9 cellular contexts compared by ENCODE assay signal in genomic region chr11:12075822-12076821, GRCh38. TPM values are rescaled to one million over a fixed set of nuclear protein-coding genes. Genes with fewer than 3 reads are reported as not detected.
DNase-seq lines count a peak whose midpoint lies in the region; ATAC-seq and TF ChIP-seq lines count a peak whose summit lies in the region.
"Had no signal": no experiment of that assay in that cellular context is flagged by ENCODE, and none has a peak within 500 bp of the region (broad histone marks: within the 10 kb centered on the region; RNA-seq: fewer than 3 reads in every experiment).

No MANE protein-coding gene starts in this region.

- peak; percentile 85 for ATAC-seq in thoracic aorta (ENCODE audit: insufficient number of reproducible peaks, low FRiP score, low read depth)
- no peak for ATAC-seq in natural killer cell treated with Interleukin-12 subunit alpha and Interleukin-12 subunit beta and Interleukin-15 and Interleukin-18, amount 100 ng/mL, for 72 hours
- no peak for ATAC-seq in HG02763 (IDR thresholded peaks at IDR 0.05; ENCODE audit: unreplicated experiment)
- no peak for ATAC-seq in GM21447 (IDR thresholded peaks at IDR 0.05; ENCODE audit: unreplicated experiment)

- no peaks in the 10 kb centered on the region for H3K9me3 Mint-ChIP-seq in natural killer cell treated with Interleukin-12 subunit alpha and Interleukin-12 subunit beta and Interleukin-15 and Interleukin-18, amount 100 ng/mL, for 72 hours

- no peaks in the 10 kb centered on the region for H3K36me3 Mint-ChIP-seq in natural killer cell treated with Interleukin-12 subunit alpha and Interleukin-12 subunit beta and Interleukin-15 and Interleukin-18, amount 100 ng/mL, for 72 hours

- H3K27me3 ChIP-seq in brain microvascular endothelial cell (replicated peaks) (no peaks in the 10 kb centered on the region), thoracic aorta (replicated peaks; ENCODE audit: insufficient read depth) (no peaks in the 10 kb centered on the region)

- in situ Hi-C loops in brain microvascular endothelial cell (cut with HindIII; ENCODE audit: low pct_ligation_motif_present, low sequenced_read_pairs) = no loop called here

- H3K36me3 ChIP-seq in brain microvascular endothelial cell (replicated peaks) (no peaks in the 10 kb centered on the region), thoracic aorta (no peaks in the 10 kb centered on the region)

- peaks cover 0 to 8% of the 10 kb centered on the region in 2 donors for H3K4me1 Mint-ChIP-seq in natural killer cell treated with Interleukin-12 subunit alpha and Interleukin-12 subunit beta and Interleukin-15 and Interleukin-18, amount 100 ng/mL, for 72 hours (ENCODE audit: low read depth in 2 of 2)

- DNase-seq in HT1080 (ENCODE audit: low read depth) = peak; percentile 99
- peak; percentile 100 for DNase-seq in brain microvascular endothelial cell
- peak; percentile 24 for DNase-seq in left kidney (ENCODE audit: low read depth, low spot score)
- peak; percentile 61 for DNase-seq in thoracic aorta (ENCODE audit: low spot score)
- no peak for DNase-seq in D341Med (ENCODE audit: low spot score)
- DNase-seq in natural killer cell treated with Interleukin-12 subunit alpha and Interleukin-12 subunit beta and Interleukin-15 and Interleukin-18, amount 100 ng/mL, for 72 hours (ENCODE audit: low spot score) = no peak
- DNase-seq: activated CD4-positive, CD25-positive, alpha-beta regulatory T cell treated with anti-CD3 and anti-CD28 coated beads, Interleukin-2, amount 50 U/mL, for 72 hours had no signal

- H3K4me1 ChIP-seq in thoracic aorta (ENCODE audit: control insufficient read depth in 1 of 2, low read depth in 2 of 2) = peaks cover 13 to 51% of the 10 kb centered on the region in 2 donors

- no peak overlapping the region for H3K4me3 Mint-ChIP-seq in natural killer cell treated with Interleukin-12 subunit alpha and Interleukin-12 subunit beta and Interleukin-15 and Interleukin-18, amount 100 ng/mL, for 72 hours

- H3K4me3 ChIP-seq in brain microvascular endothelial cell (ENCODE audit: low read depth, low read length) (no peak overlapping the region), thoracic aorta (peak overlapping the region; percentile 37)

- TF ChIP-seq CTCF in brain microvascular endothelial cell (IDR thresholded peaks at IDR 0.05; ENCODE audit: low read depth, low read length, missing control alignments) (no peak), thoracic aorta (IDR thresholded peaks at IDR 0.05) (no peak)

- peaks cover 16 to 31% of the 10 kb centered on the region in 2 donors for H3K27me3 Mint-ChIP-seq in natural killer cell treated with Interleukin-12 subunit alpha and Interleukin-12 subunit beta and Interleukin-15 and Interleukin-18, amount 100 ng/mL, for 72 hours

- H3K27ac ChIP-seq in brain microvascular endothelial cell = peak overlapping the region; percentile 97
- peak overlapping the region; percentile 92 for H3K27ac ChIP-seq in thoracic aorta

- no peak overlapping the region for H3K27ac Mint-ChIP-seq in natural killer cell treated with Interleukin-12 subunit alpha and Interleukin-12 subunit beta and Interleukin-15 and Interleukin-18, amount 100 ng/mL, for 72 hours

- H3K9me3 ChIP-seq in thoracic aorta = no peaks in the 10 kb centered on the region

RNA-seq across cellular contexts. Expression of gene MICAL2, which starts 34.3 kb away (rescaled TPM):
- total RNA-seq in HT1080 (2014; rRNA removed; shearing (Covaris generic)) = 254 and 314 TPM in 2 replicates
- polyA plus RNA-seq in HT1080 (2015; cell fraction: cytosol; rRNA removed) = 177 and 224 TPM in 2 replicates
- polyA plus RNA-seq in HT1080 (2015; cell fraction: nucleus; rRNA removed) = 244 and 254 TPM in 2 replicates
- total RNA-seq in thoracic aorta = 100 to 1,000 TPM; 791 to 989 TPM
- total RNA-seq in natural killer cell treated with Interleukin-12 subunit alpha and Interleukin-12 subunit beta and Interleukin-15 and Interleukin-18, amount 100 ng/mL, for 72 hours = 10 to 100 TPM; 19.9 to 39.6 TPM

Comparison
In these comparisons a context has a peak if more than half of its experiments do, and no peak if none do; other contexts are left out.
1. DNase-seq: peak in HT1080 (single experiment), brain microvascular endothelial cell (single experiment), left kidney (single experiment) and thoracic aorta (single experiment); none in D341Med (single experiment) and natural killer cell treated with Interleukin-12 subunit alpha and Interleukin-12 subunit beta and Interleukin-15 and Interleukin-18, amount 100 ng/mL, for 72 hours (single experiment).